8 cellular contexts compared by ENCODE assay signal in the genomic region with DNA sequence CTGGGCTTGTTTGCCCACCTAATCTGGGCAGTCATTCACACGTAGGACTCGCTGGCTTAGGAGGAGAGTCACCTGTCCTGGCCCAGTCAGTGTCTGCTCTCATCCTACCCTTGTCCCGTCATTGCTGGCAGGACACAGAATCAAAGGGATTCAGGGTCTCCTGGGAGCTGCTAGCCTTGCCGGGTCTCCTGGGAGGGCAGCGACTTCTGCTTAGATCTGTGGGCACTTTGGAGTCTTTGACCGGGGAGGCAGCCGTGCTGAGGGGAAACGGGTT. TPM values are rescaled to one million over a fixed set of nuclear protein-coding genes. Genes with fewer than 3 reads are reported as not detected.
DNase-seq lines count a peak whose midpoint lies in the region; ATAC-seq and TF ChIP-seq lines count a peak whose summit lies in the region.

No MANE protein-coding gene starts in this region.

- peak overlapping the region; percentile 47 to 75 for H3K4me3 Mint-ChIP-seq in H9

- no peaks in the 10 kb centered on the region for H3K9me3 ChIP-seq in H9 (ENCODE audit: control insufficient read depth, low read depth, low read length)
- no peaks in the 10 kb centered on the region for H3K9me3 ChIP-seq in fibroblast of lung (ENCODE audit: control insufficient read depth, insufficient read depth, low read depth, low read length)

- no peak overlapping the region for H2BK20ac ChIP-seq in H9 (ENCODE audit: low read depth, low read length, poor library complexity, severe bottlenecking)

- ATAC-seq in HG03045 (IDR thresholded peaks at IDR 0.05; ENCODE audit: unreplicated experiment) = no peak
- ATAC-seq in HG02610 (IDR thresholded peaks at IDR 0.05; ENCODE audit: unreplicated experiment) = no peak

- H3K27me3 ChIP-seq in H9 (ENCODE audit: insufficient read depth, low read length) = peaks cover 35% of the 10 kb centered on the region; the same call in 1 of the 2 replicates
- H3K27me3 ChIP-seq in fibroblast of lung (ENCODE audit: control insufficient read depth, insufficient read depth, low read length) = no peaks in the 10 kb centered on the region

- H2AFZ ChIP-seq in H9 (ENCODE audit: low read length) = no peak overlapping the region
- H2AFZ ChIP-seq in fibroblast of lung (ENCODE audit: low read length) = peak overlapping the region; percentile 45

- no peak overlapping the region for H3K9ac ChIP-seq in H9 (ENCODE audit: extremely low read depth, insufficient read length, low read length)
- peak overlapping the region; percentile 83 for H3K9ac ChIP-seq in fibroblast of lung (ENCODE audit: insufficient read depth, low read length)

- TF ChIP-seq CTCF in H9 (conservative IDR thresholded peaks at IDR 0.05) (no peak), fibroblast of lung (conservative IDR thresholded peaks at IDR 0.05 in 1 of 2, IDR thresholded peaks at IDR 0.05 in 1 of 2; ENCODE audit: low read depth in 1 of 2, low read length in 2 of 2) (no peak)

- H3K36me3 Mint-ChIP-seq in H9 (ENCODE audit: insufficient read depth in 1 of 3, low read depth in 3 of 3) = no peaks in the 10 kb centered on the region

- H3K56ac ChIP-seq in H9 (ENCODE audit: insufficient read length, low read depth, low read length) = no peak overlapping the region

- H2BK15ac ChIP-seq in H9 (ENCODE audit: low read depth, low read length) = no peak overlapping the region

- H3K9me3 Mint-ChIP-seq in H9 = no peaks in the 10 kb centered on the region

- no peak overlapping the region for H3T11ph ChIP-seq in H9 (ENCODE audit: low read length)

- H3K4me1 Mint-ChIP-seq in H9 = peaks cover 21 to 49% of the 10 kb centered on the region in 2 experiments

- CTCF ChIA-PET in HEK293T (lab: Yijun Ruan, JAX) = interaction anchor here (1.0 kb wide), 1 partner anchor 166 kb away, joined by 3 read pairs; no protein-coding TSS in a partner anchor

- no peak overlapping the region for H2BK12ac ChIP-seq in H9 (ENCODE audit: insufficient read length, low read depth, low read length)

- WGBS in H9 (ENCODE audit: extremely low coverage, insufficient read length, low lambda C conversion rate) = no CpG with 5 or more reads among the region's 8 CpGs

- peak overlapping the region; percentile 61 for H3K18ac ChIP-seq in H9 (ENCODE audit: insufficient read length, low read depth, low read length)

- peaks cover 5% of the 10 kb centered on the region; the same call in 1 of the 2 replicates for H3K4me1 ChIP-seq in H9 (ENCODE audit: insufficient read depth, low read length)
- peaks cover 28% of the 10 kb centered on the region for H3K4me1 ChIP-seq in fibroblast of lung (ENCODE audit: control insufficient read depth, extremely low read depth, insufficient read depth, low read length)

- no peaks in the 10 kb centered on the region for H3K36me3 ChIP-seq in fibroblast of lung (ENCODE audit: control insufficient read depth, insufficient read depth, low read length)

- H4K5ac ChIP-seq in H9 (ENCODE audit: insufficient read length, low read depth, low read length) = no peak overlapping the region

- H3K79me2 ChIP-seq in H9 (ENCODE audit: insufficient read depth, low read length) (no peaks in the 10 kb centered on the region), fibroblast of lung (ENCODE audit: control insufficient read depth, insufficient read depth, low read length) (peaks cover 90% of the 10 kb centered on the region)

- no peaks in the 10 kb centered on the region for H3K79me1 ChIP-seq in H9 (ENCODE audit: insufficient read depth, low read depth, low read length, poor library complexity, severe bottlenecking)

- H4K20me1 ChIP-seq in H9 (ENCODE audit: control insufficient read depth, insufficient read depth, insufficient read length) (no peaks in the 10 kb centered on the region), fibroblast of lung (ENCODE audit: control insufficient read depth, extremely low read depth, insufficient read depth, low read length) (no peaks in the 10 kb centered on the region)

- peak overlapping the region; percentile 77 to 95 (median 92) for H3K27ac Mint-ChIP-seq in H9

- H3K27me3 Mint-ChIP-seq in H9 (ENCODE audit: low read depth) = peaks cover 93% of the 10 kb centered on the region

- H3K27ac ChIP-seq in H9 (ENCODE audit: insufficient read length, low read depth, low read length) (no peak overlapping the region), fibroblast of lung (ENCODE audit: insufficient read depth, low read length) (peak overlapping the region; percentile 95), skin epidermis (peak overlapping the region; percentile 78 to 99 (median 97))

- DNase-seq in H9 (peak; percentile 62), SK-N-DZ (ENCODE audit: low spot score) (peak; percentile 63), fibroblast of lung (ENCODE audit: low read depth in 2 of 2) (no peak), HEK293T (ENCODE audit: extremely low spot score) (no peak), activated gamma-delta T cell (lab: John Stamatoyannopoulos, UW) (no peak)

- peaks cover 5% of the 10 kb centered on the region for H3K23me2 ChIP-seq in H9 (ENCODE audit: insufficient read length, low read depth, low read length, poor library complexity, severe bottlenecking)

- no peak overlapping the region for H4K91ac ChIP-seq in H9 (ENCODE audit: insufficient read length, low read depth, low read length)

- no peak overlapping the region for H2BK120ac ChIP-seq in H9 (ENCODE audit: low read depth, low read length, poor library complexity, severe bottlenecking)

- peak overlapping the region; percentile 9; the same call in 1 of the 2 replicates for H3K14ac ChIP-seq in H9 (ENCODE audit: insufficient read depth, low read length)

- POLR2A ChIA-PET in HEK293T (lab: Yijun Ruan, JAX) = interaction anchor here (0.6 to 3.6 kb wide), 11 partner anchors 11 to 148 kb away, joined by 3 to 25 read pairs (median 4); partner anchors contain the start of gene SREBF1

- peak overlapping the region; percentile 21 for H3K4me2 ChIP-seq in H9 (ENCODE audit: insufficient read depth, insufficient read length, low read length)
- peak overlapping the region; percentile 63 for H3K4me2 ChIP-seq in fibroblast of lung (ENCODE audit: extremely low read depth, insufficient read depth, low read length)

- H3K4me3 ChIP-seq in fibroblast of lung (replicated peaks in 1 of 4; ENCODE audit: control extremely low read depth in 1 of 4, insufficient read depth in 1 of 4, low read depth in 3 of 4, low read length in 4 of 4) (peak overlapping the region in 3 of 4 experiments; percentile 3 to 73 (median 12)), skin epidermis (peak overlapping the region; percentile 47 to 83 (median 65))

- no peak overlapping the region for H3K23ac ChIP-seq in H9 (ENCODE audit: insufficient read length, low read depth, low read length)

- H3K4ac ChIP-seq in H9 (ENCODE audit: low read depth, low read length) = no peak overlapping the region

- H2BK5ac ChIP-seq in H9 (ENCODE audit: insufficient read length, low read length) = no peak overlapping the region

- no peak overlapping the region for H2AK5ac ChIP-seq in H9 (ENCODE audit: insufficient read length, low read length)

- no peak overlapping the region for H4K8ac ChIP-seq in H9 (replicated peaks; ENCODE audit: insufficient read length, low read depth, low read length)

TF ChIP-seq in HEK293T, 16 proteins besides CTCF, POLR2A, EP300 and RAD21:
- TF ChIP-seq NFRKB (IDR thresholded peaks at IDR 0.05) (no peak), LEF1 (IDR thresholded peaks at IDR 0.05; ENCODE audit: borderline replicate concordance) (no peak), BHLHE40 (IDR thresholded peaks at IDR 0.05; ENCODE audit: borderline replicate concordance) (no peak), ZNF384 (IDR thresholded peaks at IDR 0.05) (no peak), PKNOX1 (IDR thresholded peaks at IDR 0.05) (no peak), TARDBP (IDR thresholded peaks at IDR 0.05) (no peak), HDGF (IDR thresholded peaks at IDR 0.05; ENCODE audit: borderline replicate concordance) (no peak), ARNT (IDR thresholded peaks at IDR 0.05) (no peak), ELF4 (IDR thresholded peaks at IDR 0.05) (no peak), CTBP1 (IDR thresholded peaks at IDR 0.05; ENCODE audit: borderline replicate concordance) (no peak), FOXA1 (IDR thresholded peaks at IDR 0.05) (no peak)

RNA-seq across cellular contexts. Expression of gene RAI1, which starts 12.6 kb away (rescaled TPM):
- total RNA-seq in H9 (2021) (1.5 and 1.9 TPM in 2 replicates), fibroblast of lung (4.1 and 6.6 TPM in 2 replicates)
- polyA plus RNA-seq in SK-N-DZ (2014; cell fraction: cytosol; rRNA removed) = 18.2 and 22.8 TPM in 2 replicates
- polyA plus RNA-seq in SK-N-DZ (2014; cell fraction: nucleus; rRNA removed) = 38.5 and 70.0 TPM in 2 replicates
- polyA plus RNA-seq in fibroblast of lung = 2.1 TPM in 2 replicates
- polyA plus RNA-seq in fibroblast of lung (2012) = 10.3 and 10.4 TPM in 2 replicates
- 9.3 and 9.7 TPM in 2 replicates for polyA minus RNA-seq in fibroblast of lung (ENCODE audit: low replicate concordance)

Comparison
In these comparisons a context has a peak if more than half of its experiments do, and no peak if none do; other contexts are left out.
1. DNase-seq: peak in H9 (single experiment) and SK-N-DZ (single experiment); none in fibroblast of lung (0 of 2), HEK293T (single experiment) and activated gamma-delta T cell (single experiment).